In genomic region chr2:54983345-54984235, GRCh38 we compare ENCODE assay signal across 10 cellular contexts.
DNase-seq lines count a peak whose midpoint lies in the region; ATAC-seq and TF ChIP-seq lines count a peak whose summit lies in the region.
"Had no signal": no experiment of that assay in that cellular context is flagged by ENCODE, and none has a peak within 500 bp of the region (broad histone marks: within the 10 kb centered on the region; RNA-seq: fewer than 3 reads in every experiment).

No MANE protein-coding gene starts in this region.

- peaks cover 0 to 4% of the 10 kb centered on the region in 2 experiments for H3K4me1 ChIP-seq in neutrophil (ENCODE audit: control insufficient read depth in 1 of 2, insufficient read depth in 1 of 2, low read depth in 1 of 2, low read length in 1 of 2)

- ATAC-seq in HG03565 (IDR thresholded peaks at IDR 0.05; ENCODE audit: unreplicated experiment) (no peak), GM19324 (IDR thresholded peaks at IDR 0.05; ENCODE audit: low FRiP score, unreplicated experiment) (no peak), HG03457 (IDR thresholded peaks at IDR 0.05; ENCODE audit: unreplicated experiment) (no peak)

- no peak overlapping the region for H3K27ac ChIP-seq in RWPE1
- peak overlapping the region; percentile 21 for H3K27ac ChIP-seq in neutrophil

- CTCF ChIA-PET in RWPE1 (lab: Yijun Ruan, JAX), result no interaction called here

- no peaks in the 10 kb centered on the region for H3K9me3 ChIP-seq in neutrophil

- TF ChIP-seq CTCF in RWPE1 (conservative IDR thresholded peaks at IDR 0.05; ENCODE audit: low read depth) (no peak), epithelial cell of esophagus (IDR thresholded peaks at IDR 0.05; ENCODE audit: insufficient read depth, low read depth, low read length, missing control alignments) (no peak), neutrophil (IDR thresholded peaks at IDR 0.05) (no peak)

- no peaks in the 10 kb centered on the region for H3K27me3 ChIP-seq in neutrophil

- no peak overlapping the region for H3K4me3 ChIP-seq in epithelial cell of esophagus (ENCODE audit: low read length)
- no peak overlapping the region for H3K4me3 ChIP-seq in neutrophil (ENCODE audit: low read depth in 1 of 2, low read length in 1 of 2)
- H3K4me3 ChIP-seq: coronary artery had no signal

- POLR2A ChIA-PET in RWPE1 (lab: Yijun Ruan, JAX; ENCODE audit: low non-redundant PET), result no interaction called here

- peaks cover 27% of the 10 kb centered on the region for H3K36me3 ChIP-seq in neutrophil

- in situ Hi-C loops in G401 (cut with HindIII; ENCODE audit: low sequenced_read_pairs), result no loop called here

- DNase-seq in G401 (ENCODE audit: low spot score) (peak; percentile 67), RWPE1 (ENCODE audit: low spot score) (peak; percentile 75), epithelial cell of esophagus (ENCODE audit: low read depth) (peak; percentile 63), NCI-H1105 (lab: John Stamatoyannopoulos, UW) (no peak)
- DNase-seq: NCI-H1694 treated with DMSO at 0.1 percent for 48 hours had no signal
